ENCODE assay signal across 2 cellular contexts in genomic region chr14:75249251-75249957, GRCh38.
TF ChIP-seq lines count a peak whose summit lies in the region.

No MANE protein-coding gene starts in this region.

TF ChIP-seq in GM12891, 5 proteins besides CTCF, POLR2A, EP300 and RAD21 (continued from another document):
- TF ChIP-seq POLR2AphosphoS5 (IDR thresholded peaks at IDR 0.05; ENCODE audit: low read depth, low read length) (no peak), SPI1 (IDR thresholded peaks at IDR 0.05; ENCODE audit: low read depth, low read length) (no peak), POU2F2 (IDR thresholded peaks at IDR 0.05; ENCODE audit: low read depth, low read length) (peak; percentile 40; the same call in 1 of the 2 replicates)

TF ChIP-seq in H1, 55 proteins besides CTCF, POLR2A, EP300 and RAD21 (continued from another document):
- no peak for TF ChIP-seq FOSL1 (IDR thresholded peaks at IDR 0.05; ENCODE audit: insufficient read depth, low read depth, low read length)
- no peak for TF ChIP-seq E2F6 (IDR thresholded peaks at IDR 0.05)
- 0 out of 4 replicates have a peak, but pooled peaks of 1 of the 2 experiments have one; percentile 46 for TF ChIP-seq HDAC2 (IDR thresholded peaks at IDR 0.05; ENCODE audit: borderline replicate concordance in 1 of 2, low read depth in 2 of 2, low read length in 2 of 2)
- peak; percentile 34 for TF ChIP-seq ASH2L (IDR thresholded peaks at IDR 0.05; ENCODE audit: low read length)
- TF ChIP-seq CREB1 (IDR thresholded peaks at IDR 0.05): no peak
- no peak for TF ChIP-seq SP1 (IDR thresholded peaks at IDR 0.05; ENCODE audit: low read depth, low read length)
- TF ChIP-seq CBX8 (IDR thresholded peaks at IDR 0.05; ENCODE audit: borderline replicate concordance, low read depth, low read length): no peak
- TF ChIP-seq RNF2 (IDR thresholded peaks at IDR 0.05; ENCODE audit: borderline replicate concordance, low read depth, low read length, missing control alignments, poor library complexity, severe bottlenecking): no peak
- TF ChIP-seq JUN (IDR thresholded peaks at IDR 0.05; ENCODE audit: low read depth, low read length): no peak
- no peak; the same call in 1 of the 2 replicates for TF ChIP-seq RBBP5 (IDR thresholded peaks at IDR 0.05; ENCODE audit: borderline replicate concordance, low read depth, low read length)
- TF ChIP-seq SP4 (IDR thresholded peaks at IDR 0.05; ENCODE audit: low read length): no peak
- no peak for TF ChIP-seq CHD2 (IDR thresholded peaks at IDR 0.05; ENCODE audit: low read length)
- TF ChIP-seq KDM1A (IDR thresholded peaks at IDR 0.05; ENCODE audit: borderline replicate concordance, low read length): peak; percentile 90; the same call in 1 of the 2 replicates
- TF ChIP-seq SIRT6 (IDR thresholded peaks at IDR 0.05; ENCODE audit: low read length): no peak
- no peak for TF ChIP-seq KDM5A (IDR thresholded peaks at IDR 0.05; ENCODE audit: low read length)
- TF ChIP-seq SP2 (IDR thresholded peaks at IDR 0.05; ENCODE audit: low read length): no peak
TF ChIP-seq in H1: peak in this region for 3.
